19 cellular contexts compared by ENCODE assay signal in genomic region chr2:63737085-63737701, GRCh38.
A peak's percentile ranks its signal among the peaks of the same experiment; 100 is the strongest.
DNase-seq lines count a peak whose midpoint lies in the region; ATAC-seq, FAIRE-seq and TF ChIP-seq lines count a peak whose summit lies in the region.
"Had no signal": no experiment of that assay in that cellular context is flagged by ENCODE, and none has a peak within 500 bp of the region (broad histone marks: within the 10 kb centered on the region; RNA-seq: fewer than 3 reads in every experiment).

No MANE protein-coding gene starts in this region.

- ATAC-seq in SK-N-SH treated with all-trans-retinoic acid at 6 μM for 48 hours (no peak), GM18873 (IDR thresholded peaks at IDR 0.05; ENCODE audit: low FRiP score, unreplicated experiment) (no peak)
- ATAC-seq: activated T-cell treated with anti-CD3 and anti-CD28 coated beads, Interleukin-2, amount 50 U/mL, for 72 hours; natural killer cell treated with Interleukin-12 subunit alpha and Interleukin-12 subunit beta and Interleukin-15 and Interleukin-18, amount 100 ng/mL, for 72 hours had no signal

- DNase-seq in SK-N-SH (no peak), bronchial epithelial cell (ENCODE audit: low read depth) (peak; percentile 87), myocyte (ENCODE audit: low read depth) (peak; percentile 47), uterus (no peak), dedifferentiated amniotic fluid mesenchymal stem cell (ENCODE audit: extremely low spot score) (no peak)
- no peak for DNase-seq in stimulated activated CD4-positive, alpha-beta T cell treated with anti-CD3 and anti-CD28 coated beads, Interleukin-2, amount 100 ng/mL, for 24 hours
- DNase-seq: 8988T; activated CD4-positive, alpha-beta memory T cell treated with anti-CD3 and anti-CD28 coated beads, Interleukin-2, amount 10 ng/mL, durations not matched to agents 7 days and 5 days; activated naive CD8-positive, alpha-beta T cell treated with anti-CD3 and anti-CD28 coated beads, Interleukin-2, amount 10 ng/mL, durations not matched to agents 7 days and 5 days; activated T-cell treated with anti-CD3 and anti-CD28 coated beads, Interleukin-2, amount 50 U/mL, for 72 hours; foreskin melanocyte; NCI-H2107; stimulated activated CD4-positive, alpha-beta T cell treated with anti-CD3 and anti-CD28 coated beads, Interleukin-2, amount 100 ng/mL, for 48 hours; SW 1271; transverse colon had no signal

- FAIRE-seq in bronchial epithelial cell (lab: Jason Lieb, UNC), result peak; percentile 43

- H3K27me3 ChIP-seq in SK-N-SH (ENCODE audit: insufficient read depth), result no peaks in the 10 kb centered on the region
- no peaks in the 10 kb centered on the region for H3K27me3 ChIP-seq in bronchial epithelial cell (ENCODE audit: control insufficient read depth, insufficient read depth, low read length)
- no peaks in the 10 kb centered on the region for H3K27me3 ChIP-seq in uterus
- H3K27me3 ChIP-seq: transverse colon had no signal

- H3K4me3 ChIP-seq in SK-N-SH (ENCODE audit: low read depth in 2 of 2, low read length in 1 of 2), result no peak overlapping the region
- H3K4me3 ChIP-seq in bronchial epithelial cell (ENCODE audit: low read depth, low read length), result no peak overlapping the region
- no peak overlapping the region for H3K4me3 ChIP-seq in uterus
- H3K4me3 ChIP-seq: transverse colon had no signal

- TF ChIP-seq RAD21 in SK-N-SH (IDR thresholded peaks at IDR 0.05; ENCODE audit: low read length), result no peak

- H3K4me1 ChIP-seq in SK-N-SH (ENCODE audit: control insufficient read depth in 1 of 2, insufficient read depth in 2 of 2, low read depth in 1 of 2, low read length in 1 of 2) (peaks cover 12 to 46% of the 10 kb centered on the region in 2 experiments), uterus (peaks cover 7% of the 10 kb centered on the region in 2 donors)
- H3K4me1 ChIP-seq: transverse colon had no signal

- no peak for TF ChIP-seq CTCF in SK-N-SH (IDR thresholded peaks at IDR 0.05)
- no peak for TF ChIP-seq CTCF in bronchial epithelial cell (IDR thresholded peaks at IDR 0.05; ENCODE audit: insufficient read depth, low read length, severe bottlenecking)
- no peak for TF ChIP-seq CTCF in uterus (IDR thresholded peaks at IDR 0.05)

- TF ChIP-seq POLR2A in uterus (IDR thresholded peaks at IDR 0.05), result no peak

- no peak for TF ChIP-seq EP300 in SK-N-SH (IDR thresholded peaks at IDR 0.05; ENCODE audit: borderline replicate concordance in 1 of 2, low read depth in 1 of 2, low read length in 1 of 2)

- H4K20me1 ChIP-seq in SK-N-SH (ENCODE audit: insufficient read depth), result no peaks in the 10 kb centered on the region

- H3K27ac ChIP-seq in SK-N-SH (ENCODE audit: low read depth in 2 of 2, low read length in 1 of 2) (peak overlapping the region; percentile 67 to 75; a peak in 3 of 4 replicates), uterus (peak overlapping the region; percentile 65 to 72)
- H3K27ac ChIP-seq: C4-2B, transverse colon had no signal

- POLR2A ChIA-PET in SK-N-SH (lab: Yijun Ruan, JAX), result no interaction called here

- H3K9me2 ChIP-seq in SK-N-SH, result no peaks in the 10 kb centered on the region

- H3F3A ChIP-seq in SK-N-SH (replicated peaks; ENCODE audit: insufficient read depth), result peaks cover 39% of the 10 kb centered on the region

- peak overlapping the region; percentile 40; the same call in 1 of the 2 replicates for H3K4me2 ChIP-seq in SK-N-SH

- intact Hi-C loops in uterus (cut with DNase I; ENCODE audit: low total_unique reads), result no loop called here

- H3K36me3 ChIP-seq in SK-N-SH (replicated peaks in 1 of 2; ENCODE audit: control insufficient read depth in 1 of 2, insufficient read depth in 2 of 2, low read length in 1 of 2), result no peaks in the 10 kb centered on the region
- H3K36me3 ChIP-seq in bronchial epithelial cell (ENCODE audit: control insufficient read depth, insufficient read depth, low read length), result no peaks in the 10 kb centered on the region
- H3K36me3 ChIP-seq in uterus, result no peaks in the 10 kb centered on the region
- H3K36me3 ChIP-seq: transverse colon had no signal

- H3K79me2 ChIP-seq in SK-N-SH (ENCODE audit: insufficient read depth), result no peaks in the 10 kb centered on the region

- no peaks in the 10 kb centered on the region for H3K9me3 ChIP-seq in SK-N-SH
- H3K9me3 ChIP-seq in uterus, result no peaks in the 10 kb centered on the region
- H3K9me3 ChIP-seq: transverse colon had no signal

- CTCF ChIA-PET in SK-N-SH (lab: Yijun Ruan, JAX), result no interaction called here

- no peak overlapping the region for H3K9ac ChIP-seq in SK-N-SH

- peak overlapping the region; percentile 33; the same call in 1 of the 2 replicates for H2AFZ ChIP-seq in SK-N-SH (ENCODE audit: low read depth)

TF ChIP-seq in SK-N-SH, 30 proteins besides CTCF, POLR2A, EP300 and RAD21:
- TF ChIP-seq FOXM1 (IDR thresholded peaks at IDR 0.05; ENCODE audit: low read depth), result no peak
- no peak for TF ChIP-seq RFX5 (IDR thresholded peaks at IDR 0.05; ENCODE audit: low read length)
- no peak for TF ChIP-seq RXRA (IDR thresholded peaks at IDR 0.05; ENCODE audit: borderline replicate concordance, low read depth)
- no peak for TF ChIP-seq MEF2A (IDR thresholded peaks at IDR 0.05; ENCODE audit: borderline replicate concordance, low read depth)
- TF ChIP-seq TEAD4 (IDR thresholded peaks at IDR 0.05; ENCODE audit: borderline replicate concordance, insufficient read depth), result no peak
- no peak for TF ChIP-seq TCF12 (IDR thresholded peaks at IDR 0.05)
- TF ChIP-seq YY1 (IDR thresholded peaks at IDR 0.05; ENCODE audit: low read depth), result no peak
- TF ChIP-seq TAF1 (IDR thresholded peaks at IDR 0.05; ENCODE audit: borderline replicate concordance, low read depth, low read length), result no peak
- no peak for TF ChIP-seq GABPA (IDR thresholded peaks at IDR 0.05; ENCODE audit: low read depth)
- TF ChIP-seq RCOR1 (IDR thresholded peaks at IDR 0.05; ENCODE audit: low read length), result no peak
- no peak for TF ChIP-seq SIN3A (IDR thresholded peaks at IDR 0.05; ENCODE audit: borderline replicate concordance, low read depth, low read length)
- no peak for TF ChIP-seq SMC3 (IDR thresholded peaks at IDR 0.05; ENCODE audit: low read depth, low read length)
- no peak for TF ChIP-seq MXI1 (IDR thresholded peaks at IDR 0.05; ENCODE audit: low read depth, low read length)

TF ChIP-seq in SK-N-SH treated with all-trans-retinoic acid at 6 μM for 48 hours, 23 proteins besides CTCF, POLR2A, EP300 and RAD21:
- no peak for TF ChIP-seq PATZ1 (CRISPR knock-in tag; IDR thresholded peaks at IDR 0.05; ENCODE audit: borderline replicate concordance)

Comparison
In these comparisons a context has a peak if more than half of its experiments do, and no peak if none do; other contexts are left out.
1. DNase-seq: peak in bronchial epithelial cell (single experiment) and myocyte (single experiment); none in SK-N-SH (single experiment), uterus (0 of 2), stimulated activated CD4-positive, alpha-beta T cell treated with anti-CD3 and anti-CD28 coated beads, Interleukin-2, amount 100 ng/mL, for 24 hours (0 of 2) and dedifferentiated amniotic fluid mesenchymal stem cell (single experiment).